8 cellular contexts compared by ENCODE assay signal in genomic region chr5:58458851-58459275, GRCh38. TPM values are rescaled to one million over a fixed set of nuclear protein-coding genes. Genes with fewer than 3 reads are reported as not detected.
DNase-seq lines count a peak whose midpoint lies in the region; ATAC-seq, FAIRE-seq and TF ChIP-seq lines count a peak whose summit lies in the region.

No MANE protein-coding gene starts in this region.

- no peak overlapping the region for H3K23ac ChIP-seq in mesenchymal stem cell (ENCODE audit: low read length in 2 of 2)

- H3K36me3 ChIP-seq in heart right ventricle (peaks cover 0 to 50% (median 37%) of the 10 kb centered on the region in 9 donors), breast epithelium (peaks cover 9% of the 10 kb centered on the region), mesenchymal stem cell (ENCODE audit: control insufficient read depth in 1 of 2, insufficient read depth in 2 of 2, low read depth in 1 of 2, low read length in 2 of 2) (peaks cover 6 to 42% of the 10 kb centered on the region in 2 experiments)

- H3K18ac ChIP-seq in mesenchymal stem cell (ENCODE audit: low read depth in 1 of 2, low read length in 2 of 2) = no peak overlapping the region

- peaks cover 0 to 41% (median 32%) of the 10 kb centered on the region in 9 donors for H3K4me1 ChIP-seq in heart right ventricle
- H3K4me1 ChIP-seq in breast epithelium = peaks cover 4 to 8% of the 10 kb centered on the region in 2 donors
- no peaks in the 10 kb centered on the region for H3K4me1 ChIP-seq in mesenchymal stem cell (ENCODE audit: control insufficient read depth, insufficient read depth, low read depth, low read length)

- peak overlapping the region in 1 of 2 experiments; percentile 8 for H3K14ac ChIP-seq in mesenchymal stem cell (ENCODE audit: low read length in 2 of 2)

- no peaks in the 10 kb centered on the region for H3K79me1 ChIP-seq in mesenchymal stem cell (replicated peaks; ENCODE audit: low read length, poor library complexity, severe bottlenecking)

- H3K27ac ChIP-seq in heart right ventricle = peak overlapping the region in 9 of 10 donors; percentile 96 to 99 (median 98)
- peak overlapping the region; percentile 98 to 99 for H3K27ac ChIP-seq in breast epithelium
- H3K27ac ChIP-seq in mesenchymal stem cell (ENCODE audit: low read length, poor library complexity, severe bottlenecking) = peak overlapping the region; percentile 98

- H2AFZ ChIP-seq in mesenchymal stem cell (ENCODE audit: low read depth, low read length) = no peak overlapping the region

- no peak overlapping the region for H3K4ac ChIP-seq in mesenchymal stem cell (ENCODE audit: low read depth in 1 of 2, low read length in 2 of 2)

- DNase-seq in heart right ventricle (no peak), left cardiac atrium (no peak), breast epithelium (ENCODE audit: low spot score in 2 of 2) (no peak), mesenchymal stem cell (no peak), urothelium cell line (ENCODE audit: low spot score) (peak; percentile 48)

- FAIRE-seq in urothelium cell line (lab: Jason Lieb, UNC) = no peak

- peak overlapping the region; percentile 92 for H3K9ac ChIP-seq in mesenchymal stem cell (ENCODE audit: low read length)

- H2BK15ac ChIP-seq in mesenchymal stem cell (ENCODE audit: low read depth, poor library complexity, severe bottlenecking) = no peak overlapping the region

- peak overlapping the region; percentile 51 for H2BK5ac ChIP-seq in mesenchymal stem cell (ENCODE audit: low read depth, low read length, poor library complexity, severe bottlenecking)

- H3K9me3 ChIP-seq in heart right ventricle (no peaks in the 10 kb centered on the region), breast epithelium (no peaks in the 10 kb centered on the region), mesenchymal stem cell (ENCODE audit: control insufficient read depth, low read length) (no peaks in the 10 kb centered on the region)

- H3K4me3 ChIP-seq in heart right ventricle = peak overlapping the region; percentile 70 to 94 (median 88)
- peak overlapping the region; percentile 83 to 93 (median 90) for H3K4me3 ChIP-seq in breast epithelium
- peak overlapping the region; percentile 82 to 98 for H3K4me3 ChIP-seq in mesenchymal stem cell (ENCODE audit: insufficient read depth in 1 of 2, low read depth in 1 of 2, low read length in 2 of 2)

- TF ChIP-seq POLR2A in breast epithelium (IDR thresholded peaks at IDR 0.05) = no peak

- peak overlapping the region; percentile 22 for H3K4me2 ChIP-seq in mesenchymal stem cell (ENCODE audit: low read length, poor library complexity, severe bottlenecking)

- intact Hi-C loops in heart right ventricle (cut with DNase I) = loop anchor here in 8 of 10 donors (2.0 to 10.0 kb wide), 14 partner anchors 94 to 444 kb away; no protein-coding TSS in a partner anchor
- intact Hi-C loops in left cardiac atrium (cut with DNase I) = loop anchor here (5.0 to 10.0 kb wide), 5 partner anchors 54 to 572 kb away; no protein-coding TSS in a partner anchor
- intact Hi-C loops in breast epithelium (cut with DNase I; ENCODE audit: low total_unique reads) = no loop called here

- WGBS in heart right ventricle, 2 donors = 4 to 6% methylated on average over 10 of the region's 10 CpGs
- WGBS in mesenchymal stem cell = 2% methylated on average over 10 of the region's 10 CpGs

- no peak overlapping the region for H4K8ac ChIP-seq in mesenchymal stem cell (ENCODE audit: low read length)

- H3K27me3 ChIP-seq in heart right ventricle (peaks cover 0 to 20% (median 0%) of the 10 kb centered on the region in 7 donors), breast epithelium (no peaks in the 10 kb centered on the region), mesenchymal stem cell (ENCODE audit: control insufficient read depth in 1 of 2, insufficient read depth in 1 of 2, low read length in 2 of 2) (no peaks in the 10 kb centered on the region)

- H2BK12ac ChIP-seq in mesenchymal stem cell (ENCODE audit: low read length in 2 of 2) = no peak overlapping the region

- H2AK5ac ChIP-seq in mesenchymal stem cell (ENCODE audit: low read length, severe bottlenecking) = no peak overlapping the region

- no peak for TF ChIP-seq CTCF in heart right ventricle (IDR thresholded peaks at IDR 0.05)
- no peak for TF ChIP-seq CTCF in breast epithelium (IDR thresholded peaks at IDR 0.05)

- H4K91ac ChIP-seq in mesenchymal stem cell (ENCODE audit: low read length) = no peak overlapping the region

- ATAC-seq in heart right ventricle (no peak), left cardiac atrium (no peak), HG03521 (IDR thresholded peaks at IDR 0.05; ENCODE audit: unreplicated experiment) (no peak), HG03378 (IDR thresholded peaks at IDR 0.05; ENCODE audit: unreplicated experiment) (no peak), GM19023 (IDR thresholded peaks at IDR 0.05; ENCODE audit: unreplicated experiment) (no peak)

- peak overlapping the region; percentile 73 for H2BK120ac ChIP-seq in mesenchymal stem cell (ENCODE audit: low read depth, low read length)

RNA-seq across cellular contexts. Expression of gene PLK2, which starts 1.0 kb away (rescaled TPM):
- total RNA-seq in heart right ventricle (100 to 1,000 TPM in 6 of 10 donors, 10 to 100 TPM in 4; 22.7 to 174 (median 120) TPM), left cardiac atrium (100 to 1,000 TPM in 1 of 2 donors, 10 to 100 TPM in 1; 46.3 to 130 TPM), breast epithelium (100 to 1,000 TPM in 2 of 3 donors, 10 to 100 TPM in 1; 29.0 to 384 (median 177) TPM)
- 10 to 100 TPM; 11.5 to 35.3 TPM for polyA plus RNA-seq in heart right ventricle
- 185 TPM for polyA plus RNA-seq in mesenchymal stem cell (2013, experiment 1 of 2)
- polyA plus RNA-seq in mesenchymal stem cell (2013, experiment 2 of 2) = 180 TPM

RNA-seq across cellular contexts. Expression of gene GAPT, which starts 32.4 kb away (rescaled TPM):
- total RNA-seq in heart right ventricle = 1 to 10 TPM in 2 of 10 donors, under 1 TPM in 7, not detected in 1; 0.08 to 1.7 (median 0.30) TPM
- polyA plus RNA-seq in heart right ventricle = under 1 TPM; 0.20 to 0.22 TPM
- under 1 TPM; 0.68 to 0.81 TPM for total RNA-seq in left cardiac atrium
- total RNA-seq in breast epithelium = 1 to 10 TPM; 1.2 to 3.8 (median 1.3) TPM
- not detected for polyA plus RNA-seq in mesenchymal stem cell (2013, experiment 1 of 2)
- polyA plus RNA-seq in mesenchymal stem cell (2013, experiment 2 of 2) = not detected
